ENCODE assay signal across 1 cellular context in genomic region chr1:107739183-107739582, GRCh38.
TF ChIP-seq lines count a peak whose summit lies in the region.

No MANE protein-coding gene starts in this region.

TF ChIP-seq in HepG2, 621 proteins besides CTCF, POLR2A, EP300 and RAD21 (continued from another document):
- TF ChIP-seq ZBTB40 (IDR thresholded peaks at IDR 0.05) (no peak), ZBTB40 (CRISPR knock-in tag; IDR thresholded peaks at IDR 0.05) (no peak), NPAS2 (CRISPR knock-in tag; IDR thresholded peaks at IDR 0.05; ENCODE audit: borderline replicate concordance) (no peak), ZNF160 (CRISPR knock-in tag; IDR thresholded peaks at IDR 0.05) (no peak), HNF1A (IDR thresholded peaks at IDR 0.05; ENCODE audit: low read depth) (no peak), HNF1A (CRISPR knock-in tag; IDR thresholded peaks at IDR 0.05; ENCODE audit: borderline replicate concordance) (no peak), RFX5 (IDR thresholded peaks at IDR 0.05; ENCODE audit: low read depth, low read length) (no peak), REXO4 (CRISPR knock-in tag; IDR thresholded peaks at IDR 0.05; ENCODE audit: borderline replicate concordance) (no peak), ARNT2 (CRISPR knock-in tag; IDR thresholded peaks at IDR 0.05; ENCODE audit: low read depth) (no peak), CREM (IDR thresholded peaks at IDR 0.05) (no peak), CREM (CRISPR knock-in tag; IDR thresholded peaks at IDR 0.05) (no peak), ZNF772 (CRISPR knock-in tag; IDR thresholded peaks at IDR 0.05) (no peak), ZBTB34 (CRISPR knock-in tag; IDR thresholded peaks at IDR 0.05) (no peak), ZNF569 (CRISPR knock-in tag; IDR thresholded peaks at IDR 0.05; ENCODE audit: borderline replicate concordance) (no peak), BORCS8-MEF2B (CRISPR knock-in tag; IDR thresholded peaks at IDR 0.05) (no peak), XRCC5 (optimal IDR thresholded peaks at IDR 0.05; ENCODE audit: low read length) (no peak)
